15 cellular contexts compared by ENCODE assay signal in genomic region chr4:117324851-117325491, GRCh38.
DNase-seq lines count a peak whose midpoint lies in the region; ATAC-seq and TF ChIP-seq lines count a peak whose summit lies in the region.
"Had no signal": no experiment of that assay in that cellular context is flagged by ENCODE, and none has a peak within 500 bp of the region (broad histone marks: within the 10 kb centered on the region; RNA-seq: fewer than 3 reads in every experiment).

No MANE protein-coding gene starts in this region.

- no peak overlapping the region for H3K4me3 ChIP-seq in AG04449 (ENCODE audit: low read depth, low read length)
- H3K4me3 ChIP-seq: tibial nerve had no signal

- DNase-seq in AG04449 (ENCODE audit: low read depth, low spot score), result peak; percentile 24
- DNase-seq in amniotic stem cell (lab: John Stamatoyannopoulos, UW), result peak; percentile 1
- peak; percentile 68 for DNase-seq in iris pigment epithelial cell (ENCODE audit: low read depth)
- DNase-seq in stimulated activated CD4-positive, alpha-beta T cell treated with anti-CD3 and anti-CD28 coated beads, Interleukin-2, amount 100 ng/mL, for 24 hours, result no peak
- DNase-seq in SK-N-DZ (ENCODE audit: low spot score), result no peak
- DNase-seq in SKM-1 (lab: John Stamatoyannopoulos, UW; ENCODE audit: unreplicated experiment), result no peak
- DNase-seq: activated CD4-positive, alpha-beta T cell treated with anti-CD3 and anti-CD28 coated beads, Interleukin-2, amount 10 ng/mL, durations not matched to agents 7 days and 5 days; cerebellar nuclear complex; immature natural killer cell; KBM-7; naive B cell; NCI-H2081 treated with DMSO at 0.1 percent for 48 hours had no signal

- peak; percentile 68 for ATAC-seq in HG03520 (IDR thresholded peaks at IDR 0.05; ENCODE audit: unreplicated experiment)
- no peak for ATAC-seq in GM18870 (IDR thresholded peaks at IDR 0.05; ENCODE audit: unreplicated experiment)

- POLR2A ChIA-PET in AG04449 (lab: Yijun Ruan, JAX), result no interaction called here

- CTCF ChIA-PET in AG04449 (lab: Yijun Ruan, JAX), result no interaction called here

- TF ChIP-seq CTCF in AG04449 (IDR thresholded peaks at IDR 0.05; ENCODE audit: insufficient read depth, low read length, missing control alignments), result no peak

Comparison
In these comparisons a context has a peak if more than half of its experiments do, and no peak if none do; other contexts are left out.
1. DNase-seq: peak in AG04449 (single experiment), amniotic stem cell (single experiment) and iris pigment epithelial cell (single experiment); none in stimulated activated CD4-positive, alpha-beta T cell treated with anti-CD3 and anti-CD28 coated beads, Interleukin-2, amount 100 ng/mL, for 24 hours (0 of 2), SK-N-DZ (single experiment) and SKM-1 (single experiment).